ENCODE assay signal across 1 cellular context in genomic region chr19:33241530-33242101, GRCh38.
TF ChIP-seq lines count a peak whose summit lies in the region.

No MANE protein-coding gene starts in this region.

TF ChIP-seq in HepG2, 621 proteins besides CTCF, POLR2A, EP300 and RAD21 (continued from another document and continues in another):
- TF ChIP-seq POGK (CRISPR knock-in tag; conservative IDR thresholded peaks at IDR 0.05) (no peak), ZNF619 (CRISPR knock-in tag; IDR thresholded peaks at IDR 0.05) (peak; percentile 60; the same call in 1 of the 2 replicates), ZBTB4 (CRISPR knock-in tag; IDR thresholded peaks at IDR 0.05; ENCODE audit: borderline replicate concordance) (peak; percentile 54; the same call in 1 of the 2 replicates), ZNF609 (CRISPR knock-in tag; IDR thresholded peaks at IDR 0.05; ENCODE audit: borderline replicate concordance) (0 out of 2 replicates have a peak, but pooled peaks have one; percentile 21), YY1 (IDR thresholded peaks at IDR 0.05; ENCODE audit: insufficient read depth, insufficient replicate concordance, low read depth, low read length) (peak; percentile 18), SETDB1 (CRISPR knock-in tag; IDR thresholded peaks at IDR 0.05; ENCODE audit: borderline replicate concordance) (no peak), XBP1 (CRISPR knock-in tag; IDR thresholded peaks at IDR 0.05) (no peak), ZFYVE20 (CRISPR knock-in tag; IDR thresholded peaks at IDR 0.05; ENCODE audit: borderline replicate concordance, low read depth) (no peak), MATR3 (CRISPR knock-in tag; IDR thresholded peaks at IDR 0.05) (no peak), ZNF749 (CRISPR knock-in tag; IDR thresholded peaks at IDR 0.05; ENCODE audit: borderline replicate concordance) (0 out of 2 replicates have a peak, but pooled peaks have one; percentile 36), ZNF670 (CRISPR knock-in tag; IDR thresholded peaks at IDR 0.05; ENCODE audit: borderline replicate concordance) (no peak), JUN (CRISPR knock-in tag; IDR thresholded peaks at IDR 0.05) (no peak), SP2 (CRISPR knock-in tag; IDR thresholded peaks at IDR 0.05) (0 out of 2 replicates have a peak, but pooled peaks have one; percentile 45), TBL1XR1 (IDR thresholded peaks at IDR 0.05; ENCODE audit: borderline replicate concordance, low read length, partially characterized antibody) (peak; percentile 30), RBM39 (IDR thresholded peaks at IDR 0.05; ENCODE audit: low read depth, low read length, poor library complexity, severe bottlenecking) (peak; percentile 12), NCOA2 (CRISPR knock-in tag; IDR thresholded peaks at IDR 0.05) (no peak; the same call in 1 of the 2 replicates), NR1H2 (CRISPR knock-in tag; IDR thresholded peaks at IDR 0.05; ENCODE audit: borderline replicate concordance, low read depth) (no peak), ZNF225 (CRISPR knock-in tag; IDR thresholded peaks at IDR 0.05) (peak; percentile 64; the same call in 1 of the 2 replicates), ZNF576 (CRISPR knock-in tag; IDR thresholded peaks at IDR 0.05) (no peak), SOX6 (IDR thresholded peaks at IDR 0.05) (no peak), SOX6 (CRISPR knock-in tag; IDR thresholded peaks at IDR 0.05) (peak; percentile 29; the same call in 1 of the 2 replicates), ZNF740 (CRISPR knock-in tag; IDR thresholded peaks at IDR 0.05) (peak; percentile 100), ZNF629 (CRISPR knock-in tag; conservative IDR thresholded peaks at IDR 0.05) (0 out of 2 replicates have a peak, but pooled peaks have one; percentile 16), ZNF574 (CRISPR knock-in tag; IDR thresholded peaks at IDR 0.05) (no peak), ARID2 (CRISPR knock-in tag; IDR thresholded peaks at IDR 0.05; ENCODE audit: borderline replicate concordance) (no peak), ARNT2 (CRISPR knock-in tag; IDR thresholded peaks at IDR 0.05; ENCODE audit: low read depth) (0 out of 2 replicates have a peak, but pooled peaks have one; percentile 13), MEF2D (CRISPR knock-in tag; IDR thresholded peaks at IDR 0.05) (no peak), SRSF4 (IDR thresholded peaks at IDR 0.05; ENCODE audit: low read depth, low read length, poor library complexity, severe bottlenecking) (no peak), HMG20A (CRISPR knock-in tag; IDR thresholded peaks at IDR 0.05; ENCODE audit: borderline replicate concordance) (no peak), RBAK (CRISPR knock-in tag; IDR thresholded peaks at IDR 0.05) (no peak)
- TF ChIP-seq, protein P1, sequence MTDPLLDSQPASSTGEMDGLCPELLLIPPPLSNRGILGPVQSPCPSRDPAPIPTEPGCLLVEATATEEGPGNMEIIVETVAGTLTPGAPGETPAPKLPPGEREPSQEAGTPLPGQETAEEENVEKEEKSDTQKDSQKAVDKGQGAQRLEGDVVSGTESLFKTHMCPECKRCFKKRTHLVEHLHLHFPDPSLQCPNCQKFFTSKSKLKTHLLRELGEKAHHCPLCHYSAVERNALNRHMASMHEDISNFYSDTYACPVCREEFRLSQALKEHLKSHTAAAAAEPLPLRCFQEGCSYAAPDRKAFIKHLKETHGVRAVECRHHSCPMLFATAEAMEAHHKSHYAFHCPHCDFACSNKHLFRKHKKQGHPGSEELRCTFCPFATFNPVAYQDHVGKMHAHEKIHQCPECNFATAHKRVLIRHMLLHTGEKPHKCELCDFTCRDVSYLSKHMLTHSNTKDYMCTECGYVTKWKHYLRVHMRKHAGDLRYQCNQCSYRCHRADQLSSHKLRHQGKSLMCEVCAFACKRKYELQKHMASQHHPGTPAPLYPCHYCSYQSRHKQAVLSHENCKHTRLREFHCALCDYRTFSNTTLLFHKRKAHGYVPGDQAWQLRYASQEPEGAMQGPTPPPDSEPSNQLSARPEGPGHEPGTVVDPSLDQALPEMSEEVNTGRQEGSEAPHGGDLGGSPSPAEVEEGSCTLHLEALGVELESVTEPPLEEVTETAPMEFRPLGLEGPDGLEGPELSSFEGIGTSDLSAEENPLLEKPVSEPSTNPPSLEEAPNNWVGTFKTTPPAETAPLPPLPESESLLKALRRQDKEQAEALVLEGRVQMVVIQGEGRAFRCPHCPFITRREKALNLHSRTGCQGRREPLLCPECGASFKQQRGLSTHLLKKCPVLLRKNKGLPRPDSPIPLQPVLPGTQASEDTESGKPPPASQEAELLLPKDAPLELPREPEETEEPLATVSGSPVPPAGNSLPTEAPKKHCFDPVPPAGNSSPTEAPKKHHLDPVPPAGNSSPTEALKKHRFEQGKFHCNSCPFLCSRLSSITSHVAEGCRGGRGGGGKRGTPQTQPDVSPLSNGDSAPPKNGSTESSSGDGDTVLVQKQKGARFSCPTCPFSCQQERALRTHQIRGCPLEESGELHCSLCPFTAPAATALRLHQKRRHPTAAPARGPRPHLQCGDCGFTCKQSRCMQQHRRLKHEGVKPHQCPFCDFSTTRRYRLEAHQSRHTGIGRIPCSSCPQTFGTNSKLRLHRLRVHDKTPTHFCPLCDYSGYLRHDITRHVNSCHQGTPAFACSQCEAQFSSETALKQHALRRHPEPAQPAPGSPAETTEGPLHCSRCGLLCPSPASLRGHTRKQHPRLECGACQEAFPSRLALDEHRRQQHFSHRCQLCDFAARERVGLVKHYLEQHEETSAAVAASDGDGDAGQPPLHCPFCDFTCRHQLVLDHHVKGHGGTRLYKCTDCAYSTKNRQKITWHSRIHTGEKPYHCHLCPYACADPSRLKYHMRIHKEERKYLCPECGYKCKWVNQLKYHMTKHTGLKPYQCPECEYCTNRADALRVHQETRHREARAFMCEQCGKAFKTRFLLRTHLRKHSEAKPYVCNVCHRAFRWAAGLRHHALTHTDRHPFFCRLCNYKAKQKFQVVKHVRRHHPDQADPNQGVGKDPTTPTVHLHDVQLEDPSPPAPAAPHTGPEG (CRISPR knock-in tag; IDR thresholded peaks at IDR 0.05): no peak
- TF ChIP-seq, protein P2, sequence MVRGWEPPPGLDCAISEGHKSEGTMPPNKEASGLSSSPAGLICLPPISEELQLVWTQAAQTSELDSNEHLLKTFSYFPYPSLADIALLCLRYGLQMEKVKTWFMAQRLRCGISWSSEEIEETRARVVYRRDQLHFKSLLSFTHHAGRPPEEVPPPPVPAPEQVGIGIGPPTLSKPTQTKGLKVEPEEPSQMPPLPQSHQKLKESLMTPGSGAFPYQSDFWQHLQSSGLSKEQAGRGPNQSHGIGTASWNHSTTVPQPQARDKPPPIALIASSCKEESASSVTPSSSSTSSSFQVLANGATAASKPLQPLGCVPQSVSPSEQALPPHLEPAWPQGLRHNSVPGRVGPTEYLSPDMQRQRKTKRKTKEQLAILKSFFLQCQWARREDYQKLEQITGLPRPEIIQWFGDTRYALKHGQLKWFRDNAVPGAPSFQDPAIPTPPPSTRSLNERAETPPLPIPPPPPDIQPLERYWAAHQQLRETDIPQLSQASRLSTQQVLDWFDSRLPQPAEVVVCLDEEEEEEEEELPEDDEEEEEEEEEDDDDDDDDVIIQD (CRISPR knock-in tag; IDR thresholded peaks at IDR 0.05; ENCODE audit: low read depth): no peak
- TF ChIP-seq, protein P3, sequence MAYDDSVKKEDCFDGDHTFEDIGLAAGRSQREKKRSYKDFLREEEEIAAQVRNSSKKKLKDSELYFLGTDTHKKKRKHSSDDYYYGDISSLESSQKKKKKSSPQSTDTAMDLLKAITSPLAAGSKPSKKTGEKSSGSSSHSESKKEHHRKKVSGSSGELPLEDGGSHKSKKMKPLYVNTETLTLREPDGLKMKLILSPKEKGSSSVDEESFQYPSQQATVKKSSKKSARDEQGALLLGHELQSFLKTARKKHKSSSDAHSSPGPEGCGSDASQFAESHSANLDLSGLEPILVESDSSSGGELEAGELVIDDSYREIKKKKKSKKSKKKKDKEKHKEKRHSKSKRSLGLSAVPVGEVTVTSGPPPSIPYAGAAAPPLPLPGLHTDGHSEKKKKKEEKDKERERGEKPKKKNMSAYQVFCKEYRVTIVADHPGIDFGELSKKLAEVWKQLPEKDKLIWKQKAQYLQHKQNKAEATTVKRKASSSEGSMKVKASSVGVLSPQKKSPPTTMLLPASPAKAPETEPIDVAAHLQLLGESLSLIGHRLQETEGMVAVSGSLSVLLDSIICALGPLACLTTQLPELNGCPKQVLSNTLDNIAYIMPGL (CRISPR knock-in tag; IDR thresholded peaks at IDR 0.05; ENCODE audit: borderline replicate concordance in 1 of 2, low read depth in 1 of 2): peak in 1 of 2 experiments; percentile 85; a peak in 2 of 4 replicates
